ENCODE assay signal across 1 cellular context in genomic region chr4:128454281-128455075, GRCh38.
TF ChIP-seq lines count a peak whose summit lies in the region.

No MANE protein-coding gene starts in this region.

TF ChIP-seq in HepG2, 621 proteins besides CTCF, POLR2A, EP300 and RAD21 (continued from another document):
- TF ChIP-seq POGK (CRISPR knock-in tag; conservative IDR thresholded peaks at IDR 0.05) (0 out of 2 replicates have a peak, but pooled peaks have one; percentile 26), ONECUT2 (CRISPR knock-in tag; IDR thresholded peaks at IDR 0.05) (no peak), REPIN1 (CRISPR knock-in tag; IDR thresholded peaks at IDR 0.05; ENCODE audit: borderline replicate concordance, low read depth) (peak; percentile 24; the same call in 1 of the 2 replicates), FOSL1 (CRISPR knock-in tag; IDR thresholded peaks at IDR 0.05; ENCODE audit: borderline replicate concordance) (no peak), REL (CRISPR knock-in tag; conservative IDR thresholded peaks at IDR 0.05) (no peak), STAG1 (CRISPR knock-in tag; IDR thresholded peaks at IDR 0.05) (peak; percentile 76), CBX5 (CRISPR knock-in tag; IDR thresholded peaks at IDR 0.05; ENCODE audit: borderline replicate concordance) (0 out of 2 replicates have a peak, but pooled peaks have one; percentile 44), SETDB1 (CRISPR knock-in tag; IDR thresholded peaks at IDR 0.05; ENCODE audit: borderline replicate concordance) (no peak), SSRP1 (CRISPR knock-in tag; IDR thresholded peaks at IDR 0.05) (0 out of 2 replicates have a peak, but pooled peaks have one; percentile 24)
TF ChIP-seq in HepG2: peak in this region for 17.
